Comparison of ENCODE assay signal across 8 cellular contexts in genomic region chr17:17752822-17753448, GRCh38.
DNase-seq lines count a peak whose midpoint lies in the region; ATAC-seq and TF ChIP-seq lines count a peak whose summit lies in the region.

No MANE protein-coding gene starts in this region.

- WGBS in testis, 2 donors, result 32 to 38% methylated on average over 9 to 11 of the region's 11 CpGs

- peak overlapping the region; percentile 40 to 61 for H3K4me3 ChIP-seq in ascending aorta
- peak overlapping the region; percentile 51 to 56 for H3K4me3 ChIP-seq in testis

- intact Hi-C loops in ascending aorta (cut with DNase I), result loop anchor here (1.0 to 10.0 kb wide), 6 partner anchors 29 to 286 kb away; partner anchors contain the start of genes ATPAF2, GID4, MED9 and SREBF1
- intact Hi-C loops in testis (cut with DNase I; ENCODE audit: low total_unique reads), result no loop called here

- H3K27me3 Mint-ChIP-seq in T-helper 2 cell treated with Interferon-gamma antibody and Interleukin-4, amounts not matched to agents 5 μg/mL and 100 μg/mL, for 36 hours (ENCODE audit: low read depth), result no peaks in the 10 kb centered on the region

- peaks cover 2% of the 10 kb centered on the region for H3K36me3 Mint-ChIP-seq in T-helper 2 cell treated with Interferon-gamma antibody and Interleukin-4, amounts not matched to agents 5 μg/mL and 100 μg/mL, for 36 hours (ENCODE audit: low read depth)

- peak overlapping the region; percentile 39 to 69 for H3K27ac ChIP-seq in ascending aorta
- H3K27ac ChIP-seq in layer of hippocampus (ENCODE audit: low read depth, low read length), result peak overlapping the region; percentile 87
- peak overlapping the region; percentile 69 to 79 for H3K27ac ChIP-seq in testis

- no peak for DNase-seq in T-helper 2 cell treated with Interferon-gamma antibody and Interleukin-4, amounts not matched to agents 5 μg/mL and 100 μg/mL, for 36 hours (ENCODE audit: low spot score)
- DNase-seq in T-helper 2 cell (no peak), ascending aorta (ENCODE audit: low spot score in 2 of 2) (no peak), testis (no peak), DMS79 treated with DMSO at 0.1 percent for 48 hours (lab: John Stamatoyannopoulos, UW) (no peak), NCI-H1092 (lab: John Stamatoyannopoulos, UW) (no peak)

- H3K36me3 ChIP-seq in ascending aorta, result no peaks in the 10 kb centered on the region
- H3K36me3 ChIP-seq in testis (ENCODE audit: low read depth, missing control alignments), result no peaks in the 10 kb centered on the region

- H3K4me3 Mint-ChIP-seq in T-helper 2 cell treated with Interferon-gamma antibody and Interleukin-4, amounts not matched to agents 5 μg/mL and 100 μg/mL, for 36 hours, result peak overlapping the region; percentile 97

- H3K27me3 ChIP-seq in ascending aorta (no peaks in the 10 kb centered on the region), layer of hippocampus (ENCODE audit: control insufficient read depth, insufficient read depth, low read length) (no peaks in the 10 kb centered on the region), testis (no peaks in the 10 kb centered on the region)

- TF ChIP-seq POLR2A in testis (IDR thresholded peaks at IDR 0.05), result no peak

- peak overlapping the region; percentile 97 for H3K27ac Mint-ChIP-seq in T-helper 2 cell treated with Interferon-gamma antibody and Interleukin-4, amounts not matched to agents 5 μg/mL and 100 μg/mL, for 36 hours

- H3K9me3 ChIP-seq in ascending aorta (no peaks in the 10 kb centered on the region), testis (no peaks in the 10 kb centered on the region)

- no peak for ATAC-seq in HG03571 (IDR thresholded peaks at IDR 0.05; ENCODE audit: unreplicated experiment)

- H3K4me1 ChIP-seq in ascending aorta (peaks cover 7 to 22% of the 10 kb centered on the region in 2 donors), testis (peaks cover 16% of the 10 kb centered on the region)

- no peaks in the 10 kb centered on the region for H3K9me3 Mint-ChIP-seq in T-helper 2 cell treated with Interferon-gamma antibody and Interleukin-4, amounts not matched to agents 5 μg/mL and 100 μg/mL, for 36 hours

- no peak for TF ChIP-seq CTCF in ascending aorta (IDR thresholded peaks at IDR 0.05)
- no peak for TF ChIP-seq CTCF in testis (IDR thresholded peaks at IDR 0.05)

- H3K4me1 Mint-ChIP-seq in T-helper 2 cell treated with Interferon-gamma antibody and Interleukin-4, amounts not matched to agents 5 μg/mL and 100 μg/mL, for 36 hours (ENCODE audit: low read depth), result peaks cover 44% of the 10 kb centered on the region
